In the genomic region with DNA sequence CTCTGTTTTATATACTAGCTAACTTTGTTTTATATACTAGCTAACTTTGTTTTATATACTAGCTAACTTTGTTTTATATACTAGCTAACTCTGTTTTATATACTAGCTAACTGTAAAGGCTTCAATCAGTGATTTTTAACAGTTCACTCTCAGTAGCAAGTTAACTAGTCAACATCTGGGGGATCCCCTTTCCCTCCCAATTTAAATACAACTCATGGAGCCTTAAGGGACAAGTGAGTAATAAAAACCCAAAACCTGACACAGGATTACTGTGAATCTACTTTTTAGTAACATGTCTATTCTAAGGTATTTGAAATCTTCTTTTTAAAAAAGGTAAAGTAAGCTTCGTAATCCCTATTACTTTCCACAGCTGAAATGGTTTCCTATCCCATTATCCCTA, we compare ENCODE assay signal across 13 cellular contexts. TPM values are rescaled to one million over a fixed set of nuclear protein-coding genes. Genes with fewer than 3 reads are reported as not detected.
DNase-seq lines count a peak whose midpoint lies in the region; ATAC-seq and TF ChIP-seq lines count a peak whose summit lies in the region.
"Had no signal": no experiment of that assay in that cellular context is flagged by ENCODE, and none has a peak within 500 bp of the region (broad histone marks: within the 10 kb centered on the region; RNA-seq: fewer than 3 reads in every experiment).

No MANE protein-coding gene starts in this region.

- TF ChIP-seq CTCF in VCaP (conservative IDR thresholded peaks at IDR 0.05) (no peak), hepatocyte (IDR thresholded peaks at IDR 0.05; ENCODE audit: poor library complexity) (no peak), suprapubic skin (IDR thresholded peaks at IDR 0.05) (no peak)

- H3K4me1 Mint-ChIP-seq in activated naive CD4-positive, alpha-beta T cell treated with anti-CD3 and anti-CD28 coated beads for 36 hours (ENCODE audit: low read depth), result peaks cover 44% of the 10 kb centered on the region

- H3K36me3 Mint-ChIP-seq in activated naive CD4-positive, alpha-beta T cell treated with anti-CD3 and anti-CD28 coated beads for 36 hours (ENCODE audit: low read depth), result peaks cover 4% of the 10 kb centered on the region

- H4K20me1 ChIP-seq in hepatocyte (ENCODE audit: insufficient read depth, poor library complexity, severe bottlenecking), result no peaks in the 10 kb centered on the region

- H3K4me1 ChIP-seq in hepatocyte (ENCODE audit: insufficient read depth) (peaks cover 45% of the 10 kb centered on the region), suprapubic skin (peaks cover 54% of the 10 kb centered on the region)

- peak overlapping the region; percentile 96 for H3K27ac ChIP-seq in VCaP
- peak overlapping the region; percentile 91 for H3K27ac ChIP-seq in hepatocyte
- peak overlapping the region; percentile 86 for H3K27ac ChIP-seq in suprapubic skin

- no peak overlapping the region for H2AFZ ChIP-seq in hepatocyte

- WGBS in hepatocyte (ENCODE audit: low lambda C conversion rate, missing lambda C conversion rate), result 98% methylated on average over 1 of the region's 1 CpG
- WGBS in suprapubic skin, result 90% methylated on average over 1 of the region's 1 CpG

- no peaks in the 10 kb centered on the region for H3K27me3 Mint-ChIP-seq in activated naive CD4-positive, alpha-beta T cell treated with anti-CD3 and anti-CD28 coated beads for 36 hours (ENCODE audit: low read depth)

- no peaks in the 10 kb centered on the region for H3K9me2 ChIP-seq in hepatocyte (replicated peaks; ENCODE audit: insufficient read depth)

- CTCF ChIA-PET in activated naive CD4-positive, alpha-beta T cell treated with anti-CD3 and anti-CD28 coated beads for 36 hours (lab: Charles Lee), result interaction anchor here (0.9 to 3.1 kb wide), 9 partner anchors 10 to 155 kb away, joined by 3 to 31 read pairs (median 5); no protein-coding TSS in a partner anchor

- no peaks in the 10 kb centered on the region for H3K9me3 ChIP-seq in hepatocyte (ENCODE audit: low read depth)
- H3K9me3 ChIP-seq in suprapubic skin, result no peaks in the 10 kb centered on the region
- H3K9me3 ChIP-seq: uterus had no signal

- intact Hi-C loops in activated naive CD4-positive, alpha-beta T cell treated with anti-CD3 and anti-CD28 coated beads for 36 hours (cut with micrococcal nuclease), result loop anchor here (1.0 to 10.0 kb wide), 7 partner anchors 32 to 324 kb away; a partner anchor contains a TSS

- H3K4me3 Mint-ChIP-seq in activated naive CD4-positive, alpha-beta T cell treated with anti-CD3 and anti-CD28 coated beads for 36 hours, result peak overlapping the region; percentile 51

- TF ChIP-seq EP300 in suprapubic skin (IDR thresholded peaks at IDR 0.05), result no peak

- H3K36me3 ChIP-seq in hepatocyte (replicated peaks; ENCODE audit: insufficient read depth, low read depth), result no peaks in the 10 kb centered on the region
- no peaks in the 10 kb centered on the region for H3K36me3 ChIP-seq in suprapubic skin
- H3K36me3 ChIP-seq: uterus had no signal

- peak overlapping the region; percentile 75 for H3K4me2 ChIP-seq in hepatocyte

- H3K27me3 ChIP-seq in hepatocyte (no peaks in the 10 kb centered on the region), suprapubic skin (no peaks in the 10 kb centered on the region)
- H3K27me3 ChIP-seq: uterus had no signal

- H3K4me3 ChIP-seq in hepatocyte, result no peak overlapping the region
- H3K4me3 ChIP-seq in suprapubic skin, result no peak overlapping the region
- H3K4me3 ChIP-seq: uterus had no signal

- H3K9me3 Mint-ChIP-seq in activated naive CD4-positive, alpha-beta T cell treated with anti-CD3 and anti-CD28 coated beads for 36 hours, result no peaks in the 10 kb centered on the region

- TF ChIP-seq POLR2A in suprapubic skin (IDR thresholded peaks at IDR 0.05), result no peak

- H3K79me2 ChIP-seq in hepatocyte, result peaks cover 68% of the 10 kb centered on the region

- peak; percentile 22 for DNase-seq in activated naive CD4-positive, alpha-beta T cell treated with anti-CD3 and anti-CD28 coated beads for 36 hours
- DNase-seq in activated naive CD4-positive, alpha-beta T cell treated with Interleukin-2 at 50 U/mL for 16 hours, result no peak
- DNase-seq in hepatocyte (ENCODE audit: low spot score), result no peak
- no peak for DNase-seq in suprapubic skin (ENCODE audit: low spot score in 2 of 2)
- no peak for DNase-seq in amygdala (lab: John Stamatoyannopoulos, UW)
- DNase-seq in germinal center (ENCODE audit: low spot score), result no peak
- DNase-seq: activated CD4-positive, CD25-positive, alpha-beta regulatory T cell; hippocampal formation; NCI-H1048; NCI-H526 treated with DMSO at 0.1 percent for 48 hours; uterus had no signal

- no peak for ATAC-seq in GM21786 (IDR thresholded peaks at IDR 0.05; ENCODE audit: unreplicated experiment)

- peak overlapping the region; percentile 79 for H3K27ac Mint-ChIP-seq in activated naive CD4-positive, alpha-beta T cell treated with anti-CD3 and anti-CD28 coated beads for 36 hours

RNA-seq across cellular contexts. Expression of a gene that starts 32.2 kb away (rescaled TPM):
- total RNA-seq in activated naive CD4-positive, alpha-beta T cell treated with anti-CD3 and anti-CD28 coated beads for 36 hours, result 10 to 100 TPM; 11.2 TPM
- total RNA-seq in hepatocyte (7.9 and 10.3 TPM in 2 replicates), suprapubic skin (10 to 100 TPM; 12.1 to 20.7 (median 17.8) TPM)
- polyA plus RNA-seq in hepatocyte, result 28.5 and 36.0 TPM in 2 replicates

RNA-seq across cellular contexts. Expression of a gene that starts 44.4 kb away (rescaled TPM):
- 10 to 100 TPM; 51.2 to 60.4 TPM for total RNA-seq in activated naive CD4-positive, alpha-beta T cell treated with anti-CD3 and anti-CD28 coated beads for 36 hours
- 30.0 and 42.8 TPM in 2 replicates for total RNA-seq in hepatocyte
- 56.2 and 77.1 TPM in 2 replicates for polyA plus RNA-seq in hepatocyte
- total RNA-seq in suprapubic skin, result 10 to 100 TPM; 42.2 to 61.4 (median 45.0) TPM
